In genomic region chr4:128725405-128725804, GRCh38 we compare ENCODE assay signal across 1 cellular context.
TF ChIP-seq lines count a peak whose summit lies in the region.

No MANE protein-coding gene starts in this region.

TF ChIP-seq in HepG2, 621 proteins besides CTCF, POLR2A, EP300 and RAD21 (continued from another document and continues in another):
- no peak for TF ChIP-seq ZBED4 (CRISPR knock-in tag; IDR thresholded peaks at IDR 0.05; ENCODE audit: borderline replicate concordance)
- no peak for TF ChIP-seq ZNF567 (CRISPR knock-in tag; IDR thresholded peaks at IDR 0.05; ENCODE audit: borderline replicate concordance)
- no peak for TF ChIP-seq ATM (IDR thresholded peaks at IDR 0.05; ENCODE audit: borderline replicate concordance)
- no peak for TF ChIP-seq ZNF577 (CRISPR knock-in tag; IDR thresholded peaks at IDR 0.05; ENCODE audit: borderline replicate concordance, low read depth)
- TF ChIP-seq TAF1 (CRISPR knock-in tag; IDR thresholded peaks at IDR 0.05), result no peak
- TF ChIP-seq FOXK1 (CRISPR knock-in tag; IDR thresholded peaks at IDR 0.05; ENCODE audit: borderline replicate concordance, low read depth), result 0 out of 2 replicates have a peak, but pooled peaks have one; percentile 46
- TF ChIP-seq ZNF557 (CRISPR knock-in tag; IDR thresholded peaks at IDR 0.05), result no peak
- TF ChIP-seq GMEB1 (CRISPR knock-in tag; IDR thresholded peaks at IDR 0.05; ENCODE audit: borderline replicate concordance), result no peak
- TF ChIP-seq BORCS8-MEF2B (CRISPR knock-in tag; IDR thresholded peaks at IDR 0.05), result no peak
- peak; percentile 74 for TF ChIP-seq MNT (IDR thresholded peaks at IDR 0.05)
- TF ChIP-seq RARA (CRISPR knock-in tag; IDR thresholded peaks at IDR 0.05), result peak; percentile 77
- no peak for TF ChIP-seq GLI4 (CRISPR knock-in tag; IDR thresholded peaks at IDR 0.05; ENCODE audit: borderline replicate concordance)
- TF ChIP-seq RFXANK (CRISPR knock-in tag; IDR thresholded peaks at IDR 0.05), result no peak
- no peak for TF ChIP-seq ATF4 (CRISPR knock-in tag; IDR thresholded peaks at IDR 0.05)
- TF ChIP-seq TEAD3 (CRISPR knock-in tag; optimal IDR thresholded peaks at IDR 0.05; ENCODE audit: borderline replicate concordance), result peak; percentile 47
- TF ChIP-seq ZNF20 (CRISPR knock-in tag; IDR thresholded peaks at IDR 0.05), result no peak
- TF ChIP-seq KAT8 (CRISPR knock-in tag; IDR thresholded peaks at IDR 0.05), result peak; percentile 69
- peak; percentile 44; the same call in 1 of the 2 replicates for TF ChIP-seq ZNF670 (CRISPR knock-in tag; IDR thresholded peaks at IDR 0.05; ENCODE audit: borderline replicate concordance)
- no peak for TF ChIP-seq TERF1 (CRISPR knock-in tag; IDR thresholded peaks at IDR 0.05)
- no peak for TF ChIP-seq NPAS2 (CRISPR knock-in tag; IDR thresholded peaks at IDR 0.05; ENCODE audit: borderline replicate concordance)
- TF ChIP-seq ZNF235 (CRISPR knock-in tag; IDR thresholded peaks at IDR 0.05; ENCODE audit: borderline replicate concordance), result no peak
- no peak for TF ChIP-seq TBL1XR1 (IDR thresholded peaks at IDR 0.05; ENCODE audit: borderline replicate concordance, low read length, partially characterized antibody)
- TF ChIP-seq ZNF639 (CRISPR knock-in tag; conservative IDR thresholded peaks at IDR 0.05), result no peak
- no peak for TF ChIP-seq ZNF652 (CRISPR knock-in tag; IDR thresholded peaks at IDR 0.05; ENCODE audit: borderline replicate concordance, low read depth)
- no peak for TF ChIP-seq ATF6 (CRISPR knock-in tag; conservative IDR thresholded peaks at IDR 0.05)
- no peak for TF ChIP-seq ZNF83 (CRISPR knock-in tag; IDR thresholded peaks at IDR 0.05; ENCODE audit: borderline replicate concordance)
- no peak for TF ChIP-seq SKIL (CRISPR knock-in tag; IDR thresholded peaks at IDR 0.05; ENCODE audit: borderline replicate concordance)
- no peak for TF ChIP-seq ZNF816 (CRISPR knock-in tag; IDR thresholded peaks at IDR 0.05; ENCODE audit: borderline replicate concordance)
- no peak for TF ChIP-seq ETS1 (CRISPR knock-in tag; IDR thresholded peaks at IDR 0.05)
- no peak for TF ChIP-seq CHD4 (IDR thresholded peaks at IDR 0.05; ENCODE audit: borderline replicate concordance, low read length)
- no peak for TF ChIP-seq ATF2 (CRISPR knock-in tag; IDR thresholded peaks at IDR 0.05)
- TF ChIP-seq AKNA (CRISPR knock-in tag; IDR thresholded peaks at IDR 0.05; ENCODE audit: borderline replicate concordance), result no peak
- TF ChIP-seq ZNF496 (CRISPR knock-in tag; IDR thresholded peaks at IDR 0.05; ENCODE audit: insufficient replicate concordance), result no peak
- TF ChIP-seq ZBTB7B (CRISPR knock-in tag; IDR thresholded peaks at IDR 0.05), result no peak
